Comparison of ENCODE assay signal across 9 cellular contexts in genomic region chr3:96863129-96863740, GRCh38. TPM values are rescaled to one million over a fixed set of nuclear protein-coding genes. Genes with fewer than 3 reads are reported as not detected.
DNase-seq lines count a peak whose midpoint lies in the region; ATAC-seq and TF ChIP-seq lines count a peak whose summit lies in the region.
"Had no signal": no experiment of that assay in that cellular context is flagged by ENCODE, and none has a peak within 500 bp of the region (broad histone marks: within the 10 kb centered on the region; RNA-seq: fewer than 3 reads in every experiment).

No MANE protein-coding gene starts in this region.

- TF ChIP-seq CTCF in adrenal gland (IDR thresholded peaks at IDR 0.05) = peak in 5 of 6 experiments; percentile 20 to 57 (median 53)

- H3K4me1 ChIP-seq in adrenal gland (replicated peaks in 1 of 2) = no peaks in the 10 kb centered on the region
- H3K4me1 ChIP-seq: BLaER1 treated with 17β-estradiol and CSF1 and Interleukin-3, amounts not matched to agents 10 nM and 100 nM had no signal

- 0 to 3% (median 1%) methylated on average over 1 of the region's 1 CpG for WGBS in adrenal gland, 4 donors

- DNase-seq in NOMO-1 treated with DMSO at 0.1 percent for 48 hours (lab: John Stamatoyannopoulos, UW; ENCODE audit: unreplicated experiment) = peak; percentile 2
- DNase-seq in NOMO-1 treated with dmso at 0.1 percent for 144 hours (lab: John Stamatoyannopoulos, UW; ENCODE audit: unreplicated experiment) = no peak
- DNase-seq in NCI-H2171 treated with DMSO at 0.1 percent for 48 hours (lab: John Stamatoyannopoulos, UW) = peak; percentile 62
- DNase-seq in adrenal gland = peak; percentile 16 to 56 (median 28)
- DNase-seq in kidney tubule cell (ENCODE audit: low spot score) = peak; percentile 49
- DNase-seq in T-helper 1 cell = no peak

- intact Hi-C loops in adrenal gland (cut with DNase I) = loop anchor here in 1 of 2 donors (10.0 kb wide), 1 partner anchor 852 kb away; no protein-coding TSS in a partner anchor

- no peaks in the 10 kb centered on the region for H3K36me3 ChIP-seq in adrenal gland (replicated peaks in 1 of 2)
- H3K36me3 ChIP-seq: BLaER1 treated with 17β-estradiol and CSF1 and Interleukin-3, amounts not matched to agents 10 nM and 100 nM had no signal

- H3K27ac ChIP-seq in adrenal gland = no peak overlapping the region
- H3K27ac ChIP-seq: BLaER1 treated with 17β-estradiol and CSF1 and Interleukin-3, amounts not matched to agents 10 nM and 100 nM had no signal

- TF ChIP-seq POLR2A in adrenal gland (IDR thresholded peaks at IDR 0.05) = no peak

- ATAC-seq in HG02884 (IDR thresholded peaks at IDR 0.05; ENCODE audit: unreplicated experiment) (peak; percentile 69), HG02840 (IDR thresholded peaks at IDR 0.05; ENCODE audit: low FRiP score, unreplicated experiment) (no peak)

- H3K4me3 ChIP-seq in adrenal gland = no peak overlapping the region
- H3K4me3 ChIP-seq: BLaER1 treated with 17β-estradiol and CSF1 and Interleukin-3, amounts not matched to agents 10 nM and 100 nM had no signal

- H3K27me3 ChIP-seq in adrenal gland = no peaks in the 10 kb centered on the region
- H3K27me3 ChIP-seq: BLaER1 treated with 17β-estradiol and CSF1 and Interleukin-3, amounts not matched to agents 10 nM and 100 nM had no signal

- no peaks in the 10 kb centered on the region for H3K9me3 ChIP-seq in adrenal gland (replicated peaks in 1 of 3)
- H3K9me3 ChIP-seq: BLaER1 treated with 17β-estradiol and CSF1 and Interleukin-3, amounts not matched to agents 10 nM and 100 nM had no signal

RNA-seq across cellular contexts. Expression of gene EPHA6, which starts 48.8 kb away (rescaled TPM):
- total RNA-seq in adrenal gland = under 1 TPM in 1 of 8 donors, not detected in 7; 0.07 TPM
- under 1 TPM in 1 of 3 donors, not detected in 2; 0.07 TPM for polyA plus RNA-seq in adrenal gland

Comparison
In these comparisons a context has a peak if more than half of its experiments do, and no peak if none do; other contexts are left out.
1. DNase-seq: peak in NOMO-1 treated with DMSO at 0.1 percent for 48 hours (single experiment), NCI-H2171 treated with DMSO at 0.1 percent for 48 hours (single experiment), adrenal gland (7 of 7) and kidney tubule cell (single experiment); none in NOMO-1 treated with dmso at 0.1 percent for 144 hours (single experiment) and T-helper 1 cell (0 of 5).